In genomic region chr20:31869673-31869941, GRCh38 we compare ENCODE assay signal across 8 cellular contexts. TPM values are rescaled to one million over a fixed set of nuclear protein-coding genes. Genes with fewer than 3 reads are reported as not detected.
DNase-seq lines count a peak whose midpoint lies in the region; ATAC-seq, FAIRE-seq and TF ChIP-seq lines count a peak whose summit lies in the region.
"Had no signal": no experiment of that assay in that cellular context is flagged by ENCODE, and none has a peak within 500 bp of the region (broad histone marks: within the 10 kb centered on the region; RNA-seq: fewer than 3 reads in every experiment).

No MANE protein-coding gene starts in this region.

- H3K4me2 ChIP-seq in KMS-11 (peak overlapping the region; percentile 50; the same call in 1 of the 2 replicates), HepG2 (ENCODE audit: low read depth, low read length) (peak overlapping the region; percentile 99)

- WGBS in HepG2 (ENCODE audit: low lambda C conversion rate): 0% methylated on average over 1 of the region's 1 CpG

- H3K36me3 ChIP-seq in KMS-11 (ENCODE audit: insufficient read depth) (no peaks in the 10 kb centered on the region), HepG2 (replicated peaks in 1 of 2; ENCODE audit: control insufficient read depth in 1 of 2, insufficient read depth in 2 of 2, low read length in 2 of 2) (no peaks in the 10 kb centered on the region), stomach smooth muscle (ENCODE audit: control insufficient read depth in 2 of 2, insufficient read depth in 2 of 2, low read length in 2 of 2) (no peaks in the 10 kb centered on the region)

- H4K20me1 ChIP-seq in KMS-11 (ENCODE audit: insufficient read depth) (no peaks in the 10 kb centered on the region), HepG2 (ENCODE audit: insufficient read depth, low read length) (no peaks in the 10 kb centered on the region)

- no peak for TF ChIP-seq POLR2A in HepG2 (IDR thresholded peaks at IDR 0.05; ENCODE audit: insufficient read depth in 1 of 2, low read depth in 2 of 2, low read length in 2 of 2)

- POLR2A ChIA-PET in HepG2 (lab: Yijun Ruan, JAX): interaction anchor here (0.6 to 1.5 kb wide), 2 partner anchors 9 to 11 kb away, joined by 3 to 9 read pairs; no protein-coding TSS in a partner anchor

- no peak overlapping the region for H3K27ac ChIP-seq in KMS-11
- H3K27ac ChIP-seq in angular gyrus (ENCODE audit: low read depth, low read length): peak overlapping the region; percentile 74
- no peak overlapping the region for H3K27ac ChIP-seq in HepG2 (ENCODE audit: extremely low read length, insufficient read depth, low read length)
- H3K27ac ChIP-seq in stomach smooth muscle (ENCODE audit: low read length): no peak overlapping the region

- no peak for FAIRE-seq in HepG2 (lab: Jason Lieb, UNC)
- FAIRE-seq: endometrium had no signal

- no peak overlapping the region for H3K9ac ChIP-seq in KMS-11
- peak overlapping the region; percentile 55; the same call in 1 of the 2 replicates for H3K9ac ChIP-seq in HepG2 (ENCODE audit: insufficient read depth, low read depth, low read length)
- peak overlapping the region; percentile 31 to 81 for H3K9ac ChIP-seq in stomach smooth muscle (ENCODE audit: low read length in 2 of 2)

- H3K27me3 ChIP-seq in KMS-11 (ENCODE audit: insufficient read depth, low read depth) (peaks cover 64% of the 10 kb centered on the region), HepG2 (ENCODE audit: control insufficient read depth in 1 of 2, insufficient read depth in 2 of 2, low read length in 2 of 2) (peaks cover 14 to 55% of the 10 kb centered on the region in 2 experiments; a peak in 4 of 5 replicates), stomach smooth muscle (ENCODE audit: control insufficient read depth in 1 of 2, insufficient read depth in 2 of 2, low read length in 2 of 2) (peaks cover 9 to 25% of the 10 kb centered on the region in 2 donors)

- H3K4me1 ChIP-seq in KMS-11 (ENCODE audit: low read depth, poor library complexity, severe bottlenecking) (peaks cover 3% of the 10 kb centered on the region), HepG2 (ENCODE audit: insufficient read depth, low read length) (peaks cover 20% of the 10 kb centered on the region), stomach smooth muscle (ENCODE audit: control insufficient read depth, insufficient read depth, low read length) (peaks cover 11% of the 10 kb centered on the region)

- H3K79me2 ChIP-seq in KMS-11 (ENCODE audit: insufficient read depth, low read depth) (no peaks in the 10 kb centered on the region), HepG2 (ENCODE audit: insufficient read depth, low read length) (no peaks in the 10 kb centered on the region)

- H2AFZ ChIP-seq in KMS-11 (ENCODE audit: low read depth) (peak overlapping the region; percentile 39; the same call in 1 of the 2 replicates), HepG2 (ENCODE audit: low read length) (peak overlapping the region; percentile 1)

- no peak for TF ChIP-seq RAD21 in HepG2 (CRISPR knock-in tag; IDR thresholded peaks at IDR 0.05)

- no peaks in the 10 kb centered on the region for H3K9me3 ChIP-seq in HepG2 (ENCODE audit: low read length)
- no peaks in the 10 kb centered on the region for H3K9me3 ChIP-seq in stomach smooth muscle (ENCODE audit: control insufficient read depth in 2 of 2, low read length in 2 of 2)

- no TSS peak for BruUV-seq in HepG2 (replicated peaks; lab: Mats Ljungman, UMichigan)

- intact Hi-C loops in HepG2 (cut with micrococcal nuclease; ENCODE audit: unreplicated experiment): no loop called here

- TF ChIP-seq EP300 in HepG2 (IDR thresholded peaks at IDR 0.05; ENCODE audit: low read depth in 2 of 2, low read length in 2 of 2) (no peak), HepG2 (CRISPR knock-in tag; IDR thresholded peaks at IDR 0.05; ENCODE audit: borderline replicate concordance) (no peak)

- in situ Hi-C loops in HepG2 (cut with HindIII; ENCODE audit: extremely low pct_ligation_motif_present, low pct_unique_long_range_greater_than_20kb): no loop called here

- no peak overlapping the region for H3K4me3 ChIP-seq in KMS-11 (IDR thresholded peaks at IDR 0.05; ENCODE audit: insufficient read depth, low read depth, low read length)
- H3K4me3 ChIP-seq in HepG2 (replicated peaks in 1 of 3; ENCODE audit: insufficient read depth in 1 of 3, low read depth in 2 of 3, low read length in 3 of 3): peak overlapping the region; percentile 56 to 85 (median 57)
- peak overlapping the region; percentile 44 to 79 for H3K4me3 ChIP-seq in stomach smooth muscle (ENCODE audit: low read length in 2 of 2)

- TF ChIP-seq CTCF in KMS-11 (conservative IDR thresholded peaks at IDR 0.05; ENCODE audit: low read depth, low read length): no peak
- no peak for TF ChIP-seq CTCF in HepG2 (CRISPR knock-in tag; IDR thresholded peaks at IDR 0.05)

- peak; percentile 30 for ATAC-seq in HepG2

- CTCF ChIA-PET in HepG2 (lab: Yijun Ruan, JAX; ENCODE audit: low intra/inter-chr PET ratio, low total read pairs): no interaction called here

- DNase-seq in HepG2 (ENCODE audit: low spot score): no peak
- DNase-seq in HPDE6-E6E7 (ENCODE audit: extremely low spot score): no peak
- no peak for DNase-seq in RKO (ENCODE audit: low spot score)
- no peak for DNase-seq in H4 (ENCODE audit: low spot score)

RNA-seq across cellular contexts. Expression of gene DUSP15, which starts 0.7 kb away (rescaled TPM):
- 0.18 and 0.93 TPM in 2 replicates for total RNA-seq in HepG2 (2016; rRNA removed; fragmentation: Illumina TruSeq; extraction: Trizol)
- 1.1 TPM in 2 replicates for total RNA-seq in HepG2 (2016; cell fraction: cytosol; rRNA removed; fragmentation: Illumina TruSeq; extraction: Trizol; ENCODE audit: low read depth)
- 0.37 and 0.69 TPM in 2 replicates for total RNA-seq in HepG2 (2016; cell fraction: insoluble cytoplasmic fraction; rRNA removed; fragmentation: Illumina TruSeq; extraction: Trizol)
- 0.93 and 1.2 TPM in 2 replicates for total RNA-seq in HepG2 (2016; cell fraction: membrane; rRNA removed; fragmentation: Illumina TruSeq; extraction: Trizol)
- total RNA-seq in HepG2 (2016; cell fraction: nucleus; rRNA removed; fragmentation: Illumina TruSeq; extraction: Trizol): 0.43 and 1.6 TPM in 2 replicates
- 0.17 and 0.46 TPM in 2 replicates for polyA plus RNA-seq in HepG2 (2011; rRNA removed)
- 0.60 and 0.79 TPM in 2 replicates for polyA plus RNA-seq in HepG2 (2011; cell fraction: cytosol; rRNA removed)
- polyA plus RNA-seq in HepG2 (2011; cell fraction: nucleus; rRNA removed): 0.95 and 1.2 TPM in 2 replicates
- 0.50 and 0.83 TPM in 2 replicates for polyA plus RNA-seq in HepG2 (2012)
- polyA plus RNA-seq in HepG2 (2016; cell fraction: cytosol; fragmentation: Illumina TruSeq; extraction: Trizol; ENCODE audit: low read depth): 0.60 and 1.1 TPM in 2 replicates
- polyA plus RNA-seq in HepG2 (2016; cell fraction: insoluble cytoplasmic fraction; fragmentation: Illumina TruSeq; extraction: Trizol; ENCODE audit: low read depth): 0.47 and 1.2 TPM in 2 replicates
- 0.72 and 1.1 TPM in 2 replicates for polyA plus RNA-seq in HepG2 (2016; cell fraction: membrane; fragmentation: Illumina TruSeq; extraction: Trizol; ENCODE audit: low read depth)
- 0.88 and 1.7 TPM in 2 replicates for polyA plus RNA-seq in HepG2 (2016; cell fraction: nucleus; fragmentation: Illumina TruSeq; extraction: Trizol; ENCODE audit: insufficient read depth, low read depth)
- 0.56 TPM in 1 of 2 replicates, not detected in the other for polyA minus RNA-seq in HepG2 (2011; rRNA and poly(A)+ RNA removed; ENCODE audit: low replicate concordance)
- not detected in 2 replicates for polyA minus RNA-seq in HepG2 (2011; cell fraction: cytosol; rRNA and poly(A)+ RNA removed)
- 0.87 TPM in 1 of 2 replicates, not detected in the other for polyA minus RNA-seq in HepG2 (2011; cell fraction: nucleus; rRNA and poly(A)+ RNA removed)
- 7.5 and 9.2 TPM in 2 replicates for total RNA-seq in H4 (2014; rRNA removed; shearing (Covaris generic))

RNA-seq across cellular contexts. Expression of gene TTLL9, which starts 0.8 kb away (rescaled TPM):
- total RNA-seq in HepG2 (2016; rRNA removed; fragmentation: Illumina TruSeq; extraction: Trizol): not detected in 2 replicates
- not detected in 2 replicates for total RNA-seq in HepG2 (2016; cell fraction: cytosol; rRNA removed; fragmentation: Illumina TruSeq; extraction: Trizol; ENCODE audit: low read depth)
- not detected in 2 replicates for total RNA-seq in HepG2 (2016; cell fraction: insoluble cytoplasmic fraction; rRNA removed; fragmentation: Illumina TruSeq; extraction: Trizol)
- total RNA-seq in HepG2 (2016; cell fraction: membrane; rRNA removed; fragmentation: Illumina TruSeq; extraction: Trizol): not detected in 2 replicates
- not detected in 2 replicates for total RNA-seq in HepG2 (2016; cell fraction: nucleus; rRNA removed; fragmentation: Illumina TruSeq; extraction: Trizol)
- polyA plus RNA-seq in HepG2 (2011; rRNA removed): 0.05 TPM in 1 of 2 replicates, not detected in the other
- polyA plus RNA-seq in HepG2 (2011; cell fraction: cytosol; rRNA removed): not detected in 2 replicates
- polyA plus RNA-seq in HepG2 (2011; cell fraction: nucleus; rRNA removed): 0.14 TPM in 1 of 2 replicates, not detected in the other
- not detected in 2 replicates for polyA plus RNA-seq in HepG2 (2012)
- polyA plus RNA-seq in HepG2 (2016; cell fraction: cytosol; fragmentation: Illumina TruSeq; extraction: Trizol; ENCODE audit: low read depth): not detected in 2 replicates
- polyA plus RNA-seq in HepG2 (2016; cell fraction: insoluble cytoplasmic fraction; fragmentation: Illumina TruSeq; extraction: Trizol; ENCODE audit: low read depth): not detected in 2 replicates
- polyA plus RNA-seq in HepG2 (2016; cell fraction: membrane; fragmentation: Illumina TruSeq; extraction: Trizol; ENCODE audit: low read depth): not detected in 2 replicates
- not detected in 2 replicates for polyA plus RNA-seq in HepG2 (2016; cell fraction: nucleus; fragmentation: Illumina TruSeq; extraction: Trizol; ENCODE audit: insufficient read depth, low read depth)
- polyA minus RNA-seq in HepG2 (2011; rRNA and poly(A)+ RNA removed; ENCODE audit: low replicate concordance): not detected in 2 replicates
- polyA minus RNA-seq in HepG2 (2011; cell fraction: cytosol; rRNA and poly(A)+ RNA removed): not detected in 2 replicates
- polyA minus RNA-seq in HepG2 (2011; cell fraction: nucleus; rRNA and poly(A)+ RNA removed): not detected in 2 replicates
- 0.27 TPM in 1 of 2 replicates, not detected in the other for total RNA-seq in H4 (2014; rRNA removed; shearing (Covaris generic))

RNA-seq across cellular contexts. Expression of gene FOXS1, which starts 24.2 kb away (rescaled TPM):
- total RNA-seq in HepG2 (2016; rRNA removed; fragmentation: Illumina TruSeq; extraction: Trizol): not detected in 2 replicates
- not detected in 2 replicates for total RNA-seq in HepG2 (2016; cell fraction: cytosol; rRNA removed; fragmentation: Illumina TruSeq; extraction: Trizol; ENCODE audit: low read depth)
- not detected in 2 replicates for total RNA-seq in HepG2 (2016; cell fraction: insoluble cytoplasmic fraction; rRNA removed; fragmentation: Illumina TruSeq; extraction: Trizol)
- total RNA-seq in HepG2 (2016; cell fraction: membrane; rRNA removed; fragmentation: Illumina TruSeq; extraction: Trizol): not detected in 2 replicates
- not detected in 2 replicates for total RNA-seq in HepG2 (2016; cell fraction: nucleus; rRNA removed; fragmentation: Illumina TruSeq; extraction: Trizol)
- not detected in 2 replicates for polyA plus RNA-seq in HepG2 (2011; rRNA removed)
- not detected in 2 replicates for polyA plus RNA-seq in HepG2 (2011; cell fraction: cytosol; rRNA removed)
- polyA plus RNA-seq in HepG2 (2011; cell fraction: nucleus; rRNA removed): not detected in 2 replicates
- polyA plus RNA-seq in HepG2 (2012): not detected in 2 replicates
- polyA plus RNA-seq in HepG2 (2016; cell fraction: cytosol; fragmentation: Illumina TruSeq; extraction: Trizol; ENCODE audit: low read depth): not detected in 2 replicates
- polyA plus RNA-seq in HepG2 (2016; cell fraction: insoluble cytoplasmic fraction; fragmentation: Illumina TruSeq; extraction: Trizol; ENCODE audit: low read depth): not detected in 2 replicates
- polyA plus RNA-seq in HepG2 (2016; cell fraction: membrane; fragmentation: Illumina TruSeq; extraction: Trizol; ENCODE audit: low read depth): not detected in 2 replicates
- polyA plus RNA-seq in HepG2 (2016; cell fraction: nucleus; fragmentation: Illumina TruSeq; extraction: Trizol; ENCODE audit: insufficient read depth, low read depth): not detected in 2 replicates
- polyA minus RNA-seq in HepG2 (2011; rRNA and poly(A)+ RNA removed; ENCODE audit: low replicate concordance): not detected in 2 replicates
- polyA minus RNA-seq in HepG2 (2011; cell fraction: cytosol; rRNA and poly(A)+ RNA removed): not detected in 2 replicates
- polyA minus RNA-seq in HepG2 (2011; cell fraction: nucleus; rRNA and poly(A)+ RNA removed): not detected in 2 replicates
- total RNA-seq in H4 (2014; rRNA removed; shearing (Covaris generic)): 0.08 TPM in 1 of 2 replicates, not detected in the other

RNA-seq across cellular contexts. Expression of gene MYLK2, which starts 50.5 kb away (rescaled TPM):
- 0.27 TPM in 1 of 2 replicates, not detected in the other for total RNA-seq in HepG2 (2016; rRNA removed; fragmentation: Illumina TruSeq; extraction: Trizol)
- 0.09 and 0.10 TPM in 2 replicates for total RNA-seq in HepG2 (2016; cell fraction: cytosol; rRNA removed; fragmentation: Illumina TruSeq; extraction: Trizol; ENCODE audit: low read depth)
- total RNA-seq in HepG2 (2016; cell fraction: insoluble cytoplasmic fraction; rRNA removed; fragmentation: Illumina TruSeq; extraction: Trizol): 0.17 TPM in 1 of 2 replicates, not detected in the other
- total RNA-seq in HepG2 (2016; cell fraction: membrane; rRNA removed; fragmentation: Illumina TruSeq; extraction: Trizol): 0.06 and 0.10 TPM in 2 replicates
- total RNA-seq in HepG2 (2016; cell fraction: nucleus; rRNA removed; fragmentation: Illumina TruSeq; extraction: Trizol): 0.50 TPM in 1 of 2 replicates, not detected in the other
- 0.04 TPM in 1 of 2 replicates, not detected in the other for polyA plus RNA-seq in HepG2 (2011; rRNA removed)
- polyA plus RNA-seq in HepG2 (2011; cell fraction: cytosol; rRNA removed): 0.03 TPM in 1 of 2 replicates, not detected in the other
- polyA plus RNA-seq in HepG2 (2011; cell fraction: nucleus; rRNA removed): 0.05 and 0.32 TPM in 2 replicates
- polyA plus RNA-seq in HepG2 (2012): not detected in 2 replicates
- polyA plus RNA-seq in HepG2 (2016; cell fraction: cytosol; fragmentation: Illumina TruSeq; extraction: Trizol; ENCODE audit: low read depth): 0.10 TPM in 1 of 2 replicates, not detected in the other
- polyA plus RNA-seq in HepG2 (2016; cell fraction: insoluble cytoplasmic fraction; fragmentation: Illumina TruSeq; extraction: Trizol; ENCODE audit: low read depth): 0.21 TPM in 1 of 2 replicates, not detected in the other
- 0.22 TPM in 1 of 2 replicates, not detected in the other for polyA plus RNA-seq in HepG2 (2016; cell fraction: membrane; fragmentation: Illumina TruSeq; extraction: Trizol; ENCODE audit: low read depth)
- polyA plus RNA-seq in HepG2 (2016; cell fraction: nucleus; fragmentation: Illumina TruSeq; extraction: Trizol; ENCODE audit: insufficient read depth, low read depth): 0.52 and 0.59 TPM in 2 replicates
- 0.18 and 0.28 TPM in 2 replicates for polyA minus RNA-seq in HepG2 (2011; rRNA and poly(A)+ RNA removed; ENCODE audit: low replicate concordance)
- polyA minus RNA-seq in HepG2 (2011; cell fraction: cytosol; rRNA and poly(A)+ RNA removed): not detected in 2 replicates
- 0.25 and 0.39 TPM in 2 replicates for polyA minus RNA-seq in HepG2 (2011; cell fraction: nucleus; rRNA and poly(A)+ RNA removed)
- total RNA-seq in H4 (2014; rRNA removed; shearing (Covaris generic)): 0.14 TPM in 1 of 2 replicates, not detected in the other
